In genomic region chr2:112138143-112139032, GRCh38 we compare ENCODE assay signal across 9 cellular contexts. TPM values are rescaled to one million over a fixed set of nuclear protein-coding genes. Genes with fewer than 3 reads are reported as not detected.
DNase-seq lines count a peak whose midpoint lies in the region; ATAC-seq, FAIRE-seq and TF ChIP-seq lines count a peak whose summit lies in the region.
"Had no signal": no experiment of that assay in that cellular context is flagged by ENCODE, and none has a peak within 500 bp of the region (broad histone marks: within the 10 kb centered on the region; RNA-seq: fewer than 3 reads in every experiment).

TSS of gene FBLN7 (plus strand) at chr2:112138385. CDS start at chr2:112138656, 271 bp downstream.

- H3K9me3 ChIP-seq in Panc1 (ENCODE audit: control insufficient read depth, insufficient read depth, low read depth, low read length) = no peaks in the 10 kb centered on the region
- H3K9me3 ChIP-seq in H1 (ENCODE audit: insufficient read depth in 2 of 2, low read depth in 1 of 2, low read length in 1 of 2) = no peaks in the 10 kb centered on the region
- no peaks in the 10 kb centered on the region for H3K9me3 ChIP-seq in naive thymus-derived CD4-positive, alpha-beta T cell (ENCODE audit: control insufficient read depth in 2 of 3, low read length in 3 of 3)

- ATAC-seq in Panc1 = peak; percentile 61
- peak; percentile 18 for ATAC-seq in naive thymus-derived CD4-positive, alpha-beta T cell
- no peak for ATAC-seq in GM19328 (IDR thresholded peaks at IDR 0.05; ENCODE audit: unreplicated experiment)
- ATAC-seq in HG03565 (IDR thresholded peaks at IDR 0.05; ENCODE audit: unreplicated experiment) = no peak

- H3K36me3 Mint-ChIP-seq in naive thymus-derived CD4-positive, alpha-beta T cell = peaks cover 0 to 6% (median 3%) of the 10 kb centered on the region in 5 donors

- POLR2A ChIA-PET in Panc1 (lab: Charles Lee) (no interaction called here), H1 (lab: Charles Lee; ENCODE audit: partially characterized antibody) (interaction anchor here (0.6 to 1.7 kb wide), 3 partner anchors 10 to 117 kb away, joined by 3 read pairs; partner anchors contain the start of gene ZC3H8)
- POLR2A ChIA-PET in naive thymus-derived CD4-positive, alpha-beta T cell (lab: Charles Lee) = interaction anchor here (0.6 to 1.8 kb wide), 4 partner anchors 10 to 168 kb away, joined by 3 to 7 read pairs (median 4); no protein-coding TSS in a partner anchor

- no peak for TF ChIP-seq POLR2A in H1 (IDR thresholded peaks at IDR 0.05; ENCODE audit: control extremely low read depth in 1 of 2, low read depth in 2 of 2, low read length in 2 of 2)

- CTCF ChIA-PET in Panc1 (lab: Charles Lee) = no interaction called here
- CTCF ChIA-PET in H1 (lab: Charles Lee; ENCODE audit: partially characterized antibody) = interaction anchor here (0.7 to 2.5 kb wide), 5 partner anchors 10 to 939 kb away, joined by 3 to 12 read pairs (median 4); no protein-coding TSS in a partner anchor
- CTCF ChIA-PET in naive thymus-derived CD4-positive, alpha-beta T cell (lab: Charles Lee) = no interaction called here

- H2BK5ac ChIP-seq in H1 (ENCODE audit: low read depth, low read length) = no peak within 1 kb of the TSS

- no peak within 1 kb of the TSS for H4K91ac ChIP-seq in H1 (replicated peaks; ENCODE audit: insufficient read length, low read length)

- H3K27me3 ChIP-seq in Panc1 (ENCODE audit: control insufficient read depth, insufficient read depth, low read length) = no peaks in the 10 kb centered on the region
- H3K27me3 ChIP-seq in H1 (replicated peaks in 1 of 4; ENCODE audit: control insufficient read depth in 3 of 4, extremely low read depth in 1 of 4, insufficient read depth in 3 of 4, low read length in 3 of 4) = peaks cover 29 to 65% (median 48%) of the 10 kb centered on the region in 4 experiments
- no peaks in the 10 kb centered on the region for H3K27me3 ChIP-seq in naive thymus-derived CD4-positive, alpha-beta T cell (ENCODE audit: control insufficient read depth in 2 of 2, insufficient read depth in 2 of 2, low read length in 2 of 2)

- in situ Hi-C loops in Panc1 (cut with HindIII; ENCODE audit: low pct_unique_long_range_greater_than_20kb, low sequenced_read_pairs) = no loop called here

- H3K27me3 Mint-ChIP-seq in naive thymus-derived CD4-positive, alpha-beta T cell = peaks cover 12 to 37% (median 23%) of the 10 kb centered on the region in 5 donors

- DNase-seq in NCI-H1417 (lab: John Stamatoyannopoulos, UW) (peak in 2 of 3 experiments; percentile 52 to 61), NCI-H1417 treated with DMSO at 0.1 percent for 48 hours (lab: John Stamatoyannopoulos, UW) (no peak), Panc1 (ENCODE audit: low read depth, low spot score) (no peak), H1 (ENCODE audit: low read depth in 1 of 2, low spot score in 2 of 2) (no peak), ureter (ENCODE audit: low spot score) (no peak)
- DNase-seq in naive thymus-derived CD4-positive, alpha-beta T cell = peak in 4 of 9 donors; percentile 10 to 22 (median 19)

- peaks cover 0 to 5% (median under 1%) of the 10 kb centered on the region in 11 donors for H3K9me3 Mint-ChIP-seq in naive thymus-derived CD4-positive, alpha-beta T cell

- H2BK120ac ChIP-seq in H1 (replicated peaks; ENCODE audit: low read depth, low read length) = no peak within 1 kb of the TSS

- H3K23ac ChIP-seq in H1 (ENCODE audit: insufficient read length) = no peak within 1 kb of the TSS

- TF ChIP-seq EP300 in H1 (IDR thresholded peaks at IDR 0.05; ENCODE audit: borderline replicate concordance in 1 of 2, low read depth in 2 of 2, low read length in 2 of 2) = no peak

- no TSS peak for BruUV-seq in Panc1 (replicated peaks; lab: Mats Ljungman, UMichigan)

- peak within 1 kb of the TSS; percentile 42 to 48 for H3K4me3 ChIP-seq in Panc1 (ENCODE audit: low read depth in 2 of 2, low read length in 2 of 2)
- peak within 1 kb of the TSS; percentile 40 to 80 (median 64) for H3K4me3 ChIP-seq in H1 (ENCODE audit: extremely low read depth in 1 of 4, insufficient read depth in 2 of 4, low read depth in 3 of 4, low read length in 4 of 4)
- peak within 1 kb of the TSS; percentile 63 for H3K4me3 ChIP-seq in naive thymus-derived CD4-positive, alpha-beta T cell (ENCODE audit: low read length)

- no peak within 1 kb of the TSS for H2AK5ac ChIP-seq in H1 (ENCODE audit: low read depth, low read length)

- H2AFZ ChIP-seq in H1 (ENCODE audit: low read length) = peak within 1 kb of the TSS; percentile 71

- H3K36me3 ChIP-seq in Panc1 (ENCODE audit: control insufficient read depth, insufficient read depth, low read length) = no peaks in the 10 kb centered on the region
- no peaks in the 10 kb centered on the region for H3K36me3 ChIP-seq in H1 (ENCODE audit: control insufficient read depth in 2 of 4, insufficient read depth in 4 of 4, low read length in 3 of 4)
- H3K36me3 ChIP-seq in naive thymus-derived CD4-positive, alpha-beta T cell (ENCODE audit: control insufficient read depth in 2 of 3, insufficient read depth in 3 of 3, low read length in 3 of 3) = no peaks in the 10 kb centered on the region

- H2BK20ac ChIP-seq in H1 (ENCODE audit: low read length) = no peak within 1 kb of the TSS

- no peak for FAIRE-seq in H1 (lab: Jason Lieb, UNC)
- FAIRE-seq: TTC549 had no signal

- peaks cover 0 to 2% of the 10 kb centered on the region in 2 experiments for H4K20me1 ChIP-seq in H1 (replicated peaks in 1 of 2; ENCODE audit: control insufficient read depth in 1 of 2, insufficient read depth in 2 of 2, low read length in 2 of 2)

- no peak within 1 kb of the TSS for H3K56ac ChIP-seq in H1 (replicated peaks; ENCODE audit: insufficient read length, low read depth, low read length)

- H3K18ac ChIP-seq in H1 (ENCODE audit: extremely low read depth, low read length) = no peak within 1 kb of the TSS; the same call in 1 of the 2 replicates

- H3K27ac Mint-ChIP-seq in naive thymus-derived CD4-positive, alpha-beta T cell = peak within 1 kb of the TSS in 8 of 9 donors; percentile 21 to 82 (median 57)

- H4K8ac ChIP-seq in H1 (ENCODE audit: extremely low read depth, insufficient read depth, low read length) = peak within 1 kb of the TSS; percentile 45; the same call in 1 of the 2 replicates

- no peak within 1 kb of the TSS for H3K27ac ChIP-seq in Panc1 (ENCODE audit: low read length)
- H3K27ac ChIP-seq in H1 (ENCODE audit: low read depth, low read length) = no peak within 1 kb of the TSS
- no peak within 1 kb of the TSS for H3K27ac ChIP-seq in naive thymus-derived CD4-positive, alpha-beta T cell (ENCODE audit: low read depth, low read length)

- H3K4me2 ChIP-seq in H1 (ENCODE audit: insufficient read depth in 1 of 2, low read depth in 2 of 2, low read length in 2 of 2) = peak within 1 kb of the TSS; percentile 85 to 93

- no peak within 1 kb of the TSS for H3K14ac ChIP-seq in H1 (ENCODE audit: insufficient read length)

- H2BK15ac ChIP-seq in H1 (ENCODE audit: low read length) = no peak within 1 kb of the TSS

- TF ChIP-seq CTCF in Panc1 (IDR thresholded peaks at IDR 0.05) (no peak), H1 (IDR thresholded peaks at IDR 0.05; ENCODE audit: control extremely low read depth in 1 of 3, insufficient read depth in 1 of 3, low read depth in 1 of 3, low read length in 3 of 3) (no peak)

- H4K5ac ChIP-seq in H1 (ENCODE audit: insufficient read length, low read depth, low read length) = no peak within 1 kb of the TSS

- H3K9ac ChIP-seq in H1 (replicated peaks in 1 of 4; ENCODE audit: extremely low read depth in 1 of 4, low read depth in 3 of 4, low read length in 3 of 4) = no peak within 1 kb of the TSS

- H3K4me1 ChIP-seq in Panc1 (ENCODE audit: control insufficient read depth, insufficient read depth, low read length) = peaks cover 3% of the 10 kb centered on the region; the same call in 1 of the 2 replicates
- H3K4me1 ChIP-seq in H1 (replicated peaks in 1 of 4; ENCODE audit: control insufficient read depth in 3 of 4, insufficient read depth in 4 of 4, low read length in 3 of 4) = peaks cover 0 to 6% (median 6%) of the 10 kb centered on the region in 4 experiments; a peak in 4 of 7 replicates
- no peaks in the 10 kb centered on the region for H3K4me1 ChIP-seq in naive thymus-derived CD4-positive, alpha-beta T cell (ENCODE audit: control insufficient read depth in 2 of 2, insufficient read depth in 2 of 2, low read length in 2 of 2)

- H3K4me1 Mint-ChIP-seq in naive thymus-derived CD4-positive, alpha-beta T cell = peaks cover 8 to 18% (median 9%) of the 10 kb centered on the region in 7 donors

- no peaks in the 10 kb centered on the region for H3K79me2 ChIP-seq in H1 (ENCODE audit: control insufficient read depth in 1 of 2, insufficient read depth in 2 of 2, low read length in 2 of 2)

- H3K4me3 Mint-ChIP-seq in naive thymus-derived CD4-positive, alpha-beta T cell = peak within 1 kb of the TSS; percentile 64 to 89 (median 82)

- intact Hi-C loops in Panc1 (cut with micrococcal nuclease; ENCODE audit: unreplicated experiment) = no loop called here
- intact Hi-C loops in naive thymus-derived CD4-positive, alpha-beta T cell (cut with micrococcal nuclease) = loop anchor here in 1 of 2 donors (5.0 kb wide), 1 partner anchor 49 kb away; no protein-coding TSS in a partner anchor

- WGBS in H1 (ENCODE audit: extremely low coverage in 1 of 2, insufficient coverage in 1 of 2, insufficient read length in 1 of 2, insufficient replicate concordance in 2 of 2, low coverage in 1 of 2, low lambda C conversion rate in 2 of 2, missing lambda C conversion rate in 1 of 2), 2 experiments = 0% methylated on average over 22 of the region's 84 CpGs; no CpG with 5 or more reads in 1 of the 2 experiments

- no peak within 1 kb of the TSS; the same call in 1 of the 2 replicates for H2BK12ac ChIP-seq in H1 (ENCODE audit: low read depth, low read length)

- no peak within 1 kb of the TSS for H3K4ac ChIP-seq in H1 (replicated peaks; ENCODE audit: insufficient read length, low read depth, low read length)

- H3K23me2 ChIP-seq in H1 (ENCODE audit: low read depth, low read length) = peaks cover 10% of the 10 kb centered on the region; the same call in 1 of the 2 replicates

- H3K79me1 ChIP-seq in H1 (ENCODE audit: low read depth, low read length) = no peaks in the 10 kb centered on the region

- TF ChIP-seq RAD21 in H1 (IDR thresholded peaks at IDR 0.05 in 1 of 2, conservative IDR thresholded peaks at IDR 0.05 in 1 of 2; ENCODE audit: low read depth in 2 of 2, low read length in 2 of 2) = no peak

RNA-seq across cellular contexts. Expression of gene FBLN7, which starts in this region (rescaled TPM):
- total RNA-seq in Panc1 (2021; ENCODE audit: unreplicated experiment) (0.95 TPM), ureter (8.9 TPM)
- 0.50 TPM for polyA plus RNA-seq in Panc1 (2012; ENCODE audit: insufficient read length)
- 0.30 and 0.82 TPM in 2 replicates for total RNA-seq in H1 (2021; fragmentation: NEBNext Ultra II Directional; extraction: Animal tissue kit (Norgen Biotek cat#: 25700))
- polyA plus RNA-seq in H1 (2011; rRNA removed) = 0.77 and 0.88 TPM in 2 replicates
- 0.52 TPM for polyA plus RNA-seq in H1 (2011; cell fraction: cytosol; rRNA removed)
- 1.3 TPM for polyA plus RNA-seq in H1 (2011; cell fraction: nucleus; rRNA removed)
- polyA plus RNA-seq in H1 (2012, experiment 1 of 2) = 0.84 to 1.9 TPM (median 1.0 TPM) in 4 replicates
- 0.79 TPM for polyA plus RNA-seq in H1 (2012, experiment 2 of 2)
- 0.28 TPM for polyA plus RNA-seq in H1 (2013, experiment 1 of 2)
- polyA plus RNA-seq in H1 (2013, experiment 2 of 2) = 0.22 TPM
- polyA minus RNA-seq in H1 (2011; rRNA and poly(A)+ RNA removed) = 0.25 and 0.59 TPM in 2 replicates
- not detected for polyA minus RNA-seq in H1 (2011; cell fraction: cytosol; rRNA and poly(A)+ RNA removed)
- polyA minus RNA-seq in H1 (2011; cell fraction: nucleus; rRNA and poly(A)+ RNA removed) = 0.20 TPM
- 10 to 100 TPM; 12.1 to 36.3 (median 20.5) TPM for total RNA-seq in naive thymus-derived CD4-positive, alpha-beta T cell
- polyA plus RNA-seq in naive thymus-derived CD4-positive, alpha-beta T cell = 10 to 100 TPM; 21.0 to 29.0 TPM

Comparison
In these comparisons a context has a peak if more than half of its experiments do, and no peak if none do; other contexts are left out.
1. RNA of gene FBLN7 (polyA plus RNA-seq): 21.0 to 29.0 TPM in naive thymus-derived CD4-positive, alpha-beta T cell; 0.22 to 1.9 TPM in H1; every median in the first group is over 4 times any median in the second.
2. DNase-seq: peak in NCI-H1417 (2 of 3); none in NCI-H1417 treated with DMSO at 0.1 percent for 48 hours (single experiment), Panc1 (single experiment), H1 (0 of 2) and ureter (single experiment).
3. Peak in ATAC-seq and H3K4me3 ChIP-seq in Panc1; RNA of the gene not detected or under 1 TPM.
4. Peak in every context shown above with its lines, with median percentiles within 50 percentile points of each other: H3K4me3 ChIP-seq.